14 cellular contexts compared by ENCODE assay signal in genomic region chr3:128416578-128417150, GRCh38. TPM values are rescaled to one million over a fixed set of nuclear protein-coding genes. Genes with fewer than 3 reads are reported as not detected.
DNase-seq lines count a peak whose midpoint lies in the region; ATAC-seq lines count a peak whose summit lies in the region.
"Had no signal": no experiment of that assay in that cellular context is flagged by ENCODE, and none has a peak within 500 bp of the region (broad histone marks: within the 10 kb centered on the region; RNA-seq: fewer than 3 reads in every experiment).

No MANE protein-coding gene starts in this region.

- H3K9me3 Mint-ChIP-seq in naive thymus-derived CD8-positive, alpha-beta T cell, result no peaks in the 10 kb centered on the region
- H3K9me3 Mint-ChIP-seq: activated naive CD8-positive, alpha-beta T cell treated with anti-CD3 and anti-CD28 coated beads, Interleukin-2, amount 10 ng/mL, durations not matched to agents 7 days and 5 days; stimulated activated naive CD8-positive, alpha-beta T cell treated with anti-CD3 and anti-CD28 coated beads, Interleukin-15, amount 100 ng/mL, for 72 hours had no signal

- H3K27me3 Mint-ChIP-seq in naive thymus-derived CD8-positive, alpha-beta T cell, result no peaks in the 10 kb centered on the region
- H3K27me3 Mint-ChIP-seq: activated naive CD8-positive, alpha-beta T cell treated with anti-CD3 and anti-CD28 coated beads, Interleukin-2, amount 10 ng/mL, durations not matched to agents 7 days and 5 days; stimulated activated naive CD8-positive, alpha-beta T cell treated with anti-CD3 and anti-CD28 coated beads, Interleukin-15, amount 100 ng/mL, for 72 hours had no signal

- H3K27ac Mint-ChIP-seq in naive thymus-derived CD8-positive, alpha-beta T cell, result peak overlapping the region in 1 of 10 donors; percentile 18
- H3K27ac Mint-ChIP-seq: activated naive CD8-positive, alpha-beta T cell treated with anti-CD3 and anti-CD28 coated beads, Interleukin-2, amount 10 ng/mL, durations not matched to agents 7 days and 5 days; stimulated activated naive CD8-positive, alpha-beta T cell treated with anti-CD3 and anti-CD28 coated beads, Interleukin-15, amount 100 ng/mL, for 72 hours had no signal

- H3K36me3 ChIP-seq in SJSA1, result no peaks in the 10 kb centered on the region
- H3K36me3 ChIP-seq: BLaER1 treated with 17β-estradiol and CSF1 and Interleukin-3, amounts not matched to agents 10 nM and 100 nM had no signal

- no peaks in the 10 kb centered on the region for H3K27me3 ChIP-seq in SJSA1 (replicated peaks)
- H3K27me3 ChIP-seq: BLaER1 treated with 17β-estradiol and CSF1 and Interleukin-3, amounts not matched to agents 10 nM and 100 nM had no signal

- no peaks in the 10 kb centered on the region for H3K9me3 ChIP-seq in SJSA1 (replicated peaks)

- POLR2A ChIA-PET in naive thymus-derived CD8-positive, alpha-beta T cell (lab: Charles Lee), result no interaction called here

- peaks cover 0 to 11% (median under 1%) of the 10 kb centered on the region in 4 donors for H3K4me1 Mint-ChIP-seq in naive thymus-derived CD8-positive, alpha-beta T cell
- H3K4me1 Mint-ChIP-seq: activated naive CD8-positive, alpha-beta T cell treated with anti-CD3 and anti-CD28 coated beads, Interleukin-2, amount 10 ng/mL, durations not matched to agents 7 days and 5 days; stimulated activated naive CD8-positive, alpha-beta T cell treated with anti-CD3 and anti-CD28 coated beads, Interleukin-15, amount 100 ng/mL, for 72 hours had no signal

- DNase-seq in A172 (ENCODE audit: low spot score) (peak; percentile 97), HK-2 (ENCODE audit: unreplicated experiment) (peak; percentile 87), SJSA1 (ENCODE audit: low read depth in 1 of 2, low spot score in 2 of 2) (peak; percentile 57 to 87), fibroblast of the conjunctiva (ENCODE audit: low read depth) (peak; percentile 14), NCI-H446 treated with DMSO at 0.1 percent for 48 hours (lab: John Stamatoyannopoulos, UW) (no peak)
- DNase-seq in naive thymus-derived CD8-positive, alpha-beta T cell, result no peak
- no peak for DNase-seq in central memory CD4-positive, alpha-beta T cell
- DNase-seq: activated naive CD8-positive, alpha-beta T cell treated with anti-CD3 and anti-CD28 coated beads, Interleukin-2, amount 10 ng/mL, durations not matched to agents 7 days and 5 days; hippocampal formation; NCI-H2081 treated with DMSO at 0.1 percent for 48 hours; retina; stimulated activated naive CD8-positive, alpha-beta T cell treated with anti-CD3 and anti-CD28 coated beads, Interleukin-15, amount 100 ng/mL, for 72 hours had no signal

- H3K4me3 ChIP-seq in SJSA1, result no peak overlapping the region
- H3K4me3 ChIP-seq: BLaER1 treated with 17β-estradiol and CSF1 and Interleukin-3, amounts not matched to agents 10 nM and 100 nM had no signal

- H3K27ac ChIP-seq in SJSA1, result peak overlapping the region; percentile 33
- H3K27ac ChIP-seq: BLaER1 treated with 17β-estradiol and CSF1 and Interleukin-3, amounts not matched to agents 10 nM and 100 nM had no signal

- H3K4me3 Mint-ChIP-seq in naive thymus-derived CD8-positive, alpha-beta T cell, result no peak overlapping the region
- H3K4me3 Mint-ChIP-seq: activated naive CD8-positive, alpha-beta T cell treated with anti-CD3 and anti-CD28 coated beads, Interleukin-2, amount 10 ng/mL, durations not matched to agents 7 days and 5 days; stimulated activated naive CD8-positive, alpha-beta T cell treated with anti-CD3 and anti-CD28 coated beads, Interleukin-15, amount 100 ng/mL, for 72 hours had no signal

- peaks cover 23% of the 10 kb centered on the region for H3K4me1 ChIP-seq in SJSA1 (replicated peaks)

- no peaks in the 10 kb centered on the region for H3K36me3 Mint-ChIP-seq in naive thymus-derived CD8-positive, alpha-beta T cell
- H3K36me3 Mint-ChIP-seq: activated naive CD8-positive, alpha-beta T cell treated with anti-CD3 and anti-CD28 coated beads, Interleukin-2, amount 10 ng/mL, durations not matched to agents 7 days and 5 days had no signal

- ATAC-seq in HG03196 (IDR thresholded peaks at IDR 0.05; ENCODE audit: unreplicated experiment), result no peak
- ATAC-seq in naive thymus-derived CD8-positive, alpha-beta T cell, result no peak
- ATAC-seq: stimulated activated naive CD8-positive, alpha-beta T cell treated with anti-CD3 and anti-CD28 coated beads, Interleukin-15, amount 100 ng/mL, for 72 hours had no signal

RNA-seq across cellular contexts. Expression of gene DNAJB8, which starts 50.0 kb away (rescaled TPM):
- not detected in 2 replicates for total RNA-seq in A172 (2014; rRNA removed; shearing (Covaris generic))
- total RNA-seq in SJSA1 (2014; rRNA removed; shearing (Covaris generic)), result not detected in 2 replicates
- total RNA-seq in naive thymus-derived CD8-positive, alpha-beta T cell, result not detected
- polyA plus RNA-seq in naive thymus-derived CD8-positive, alpha-beta T cell, result not detected
- total RNA-seq: activated naive CD8-positive, alpha-beta T cell treated with anti-CD3 and anti-CD28 coated beads, Interleukin-2, amount 10 ng/mL, durations not matched to agents 7 days and 5 days had no signal

Comparison
In these comparisons a context has a peak if more than half of its experiments do, and no peak if none do; other contexts are left out.
1. DNase-seq: peak in A172 (single experiment), HK-2 (single experiment), SJSA1 (2 of 2) and fibroblast of the conjunctiva (single experiment); none in NCI-H446 treated with DMSO at 0.1 percent for 48 hours (single experiment), naive thymus-derived CD8-positive, alpha-beta T cell (0 of 10) and central memory CD4-positive, alpha-beta T cell (single experiment).